Comparison of ENCODE assay signal across 9 cellular contexts in genomic region chr15:89105147-89105546, GRCh38. TPM values are rescaled to one million over a fixed set of nuclear protein-coding genes. Genes with fewer than 3 reads are reported as not detected.
DNase-seq lines count a peak whose midpoint lies in the region; ATAC-seq and TF ChIP-seq lines count a peak whose summit lies in the region.
"Had no signal": no experiment of that assay in that cellular context is flagged by ENCODE, and none has a peak within 500 bp of the region (broad histone marks: within the 10 kb centered on the region; RNA-seq: fewer than 3 reads in every experiment).

No MANE protein-coding gene starts in this region.

- DNase-seq in Right ventricle myocardium inferior (ENCODE audit: missing footprints) (no peak), cardiac septum (ENCODE audit: low spot score) (no peak), epithelial cell of esophagus (ENCODE audit: low read depth) (peak; percentile 79), aorta (no peak), glutamatergic neuron (no peak), islet precursor cell (no peak), T-cell (no peak)
- DNase-seq: NCI-H748 treated with DMSO at 0.1 percent for 48 hours had no signal

- H3K27ac ChIP-seq in mesodermal cell (ENCODE audit: low read depth, low read length, severe bottlenecking) (peak overlapping the region; percentile 63), aorta (ENCODE audit: low read depth in 1 of 2, low read length in 2 of 2) (peak overlapping the region; percentile 98)

- ATAC-seq in Right ventricle myocardium inferior (peak; percentile 18), aorta (ENCODE audit: low FRiP score) (peak; percentile 61), T-cell (replicated peaks in 1 of 4) (no peak)

- H3K27me3 Mint-ChIP-seq in glutamatergic neuron (ENCODE audit: unreplicated experiment) (no peaks in the 10 kb centered on the region), T-cell (no peaks in the 10 kb centered on the region)

- H3K9me3 Mint-ChIP-seq in glutamatergic neuron (ENCODE audit: unreplicated experiment) (peaks cover 3% of the 10 kb centered on the region), T-cell (no peaks in the 10 kb centered on the region)

- H3K36me3 ChIP-seq in mesodermal cell (ENCODE audit: control insufficient read depth, insufficient read depth, low read length) (peaks cover 22% of the 10 kb centered on the region), aorta (ENCODE audit: control insufficient read depth in 1 of 2, insufficient read depth in 2 of 2, low read length in 1 of 2) (no peaks in the 10 kb centered on the region)

- H3K36me3 Mint-ChIP-seq in glutamatergic neuron (ENCODE audit: unreplicated experiment), result peaks cover 5% of the 10 kb centered on the region
- peaks cover 48% of the 10 kb centered on the region for H3K36me3 Mint-ChIP-seq in T-cell

- CTCF ChIA-PET in T-cell (lab: Charles Lee), result no interaction called here

- POLR2A ChIA-PET in T-cell (lab: Charles Lee), result no interaction called here

- WGBS in mesodermal cell (ENCODE audit: insufficient coverage in 2 of 2), 2 experiments, result 74 to 86% methylated on average over 3 to 4 of the region's 4 CpGs
- WGBS in aorta, 2 donors, result 0 to 4% methylated on average over 4 of the region's 4 CpGs

- H3K4me1 Mint-ChIP-seq in glutamatergic neuron (ENCODE audit: low read depth, unreplicated experiment) (peaks cover 5% of the 10 kb centered on the region), T-cell (peaks cover 27 to 35% (median 33%) of the 10 kb centered on the region in 3 donors)

- intact Hi-C loops in Right ventricle myocardium inferior (cut with DNase I), result loop anchor here (2.0 kb wide), 1 partner anchor 14 kb away; no protein-coding TSS in a partner anchor
- intact Hi-C loops in cardiac septum (cut with DNase I), result no loop called here
- intact Hi-C loops in aorta (cut with DNase I), result no loop called here

- H3K4me3 Mint-ChIP-seq in glutamatergic neuron (ENCODE audit: unreplicated experiment) (no peak overlapping the region), T-cell (no peak overlapping the region)

- peaks cover 38% of the 10 kb centered on the region for H3K4me1 ChIP-seq in mesodermal cell (ENCODE audit: control insufficient read depth, insufficient read depth, low read length, poor library complexity, severe bottlenecking)
- peaks cover 12 to 28% of the 10 kb centered on the region in 2 donors for H3K4me1 ChIP-seq in aorta (ENCODE audit: control insufficient read depth in 1 of 2, insufficient read depth in 2 of 2, low read length in 2 of 2)

- no peaks in the 10 kb centered on the region for H3K27me3 ChIP-seq in aorta (ENCODE audit: control insufficient read depth in 1 of 2, insufficient read depth in 2 of 2, low read length in 1 of 2)

- H3K4me3 ChIP-seq in epithelial cell of esophagus (ENCODE audit: low read length), result no peak overlapping the region
- no peak overlapping the region for H3K4me3 ChIP-seq in mesodermal cell (ENCODE audit: extremely low read depth, insufficient read depth, low read length, poor library complexity, severe bottlenecking)
- no peak overlapping the region for H3K4me3 ChIP-seq in aorta (ENCODE audit: low read length in 2 of 2)

- H3K27ac Mint-ChIP-seq in glutamatergic neuron (ENCODE audit: unreplicated experiment), result no peak overlapping the region
- no peak overlapping the region for H3K27ac Mint-ChIP-seq in T-cell

- H3K9me3 ChIP-seq in mesodermal cell (ENCODE audit: control insufficient read depth, low read length) (no peaks in the 10 kb centered on the region), aorta (ENCODE audit: control insufficient read depth, low read length) (no peaks in the 10 kb centered on the region)

- TF ChIP-seq CTCF in epithelial cell of esophagus (IDR thresholded peaks at IDR 0.05; ENCODE audit: insufficient read depth, low read depth, low read length, missing control alignments) (no peak), glutamatergic neuron (IDR thresholded peaks at IDR 0.05; ENCODE audit: partially characterized antibody, unreplicated experiment) (no peak)

RNA-seq across cellular contexts. Expression of gene ABHD2, which starts 16.9 kb away (rescaled TPM):
- total RNA-seq in Right ventricle myocardium inferior (69.9 TPM), cardiac septum (185 TPM), aorta (100 to 1,000 TPM; 135 to 221 TPM), glutamatergic neuron (ENCODE audit: unreplicated experiment) (101 TPM), T-cell (10 to 100 TPM; 52.5 to 70.8 (median 58.5) TPM)
- 16.4 TPM for polyA plus RNA-seq in mesodermal cell (2013, experiment 1 of 2)
- 16.7 TPM for polyA plus RNA-seq in mesodermal cell (2013, experiment 2 of 2)
- polyA plus RNA-seq in aorta, result 10 to 100 TPM in 1 of 2 donors, 1 to 10 TPM in 1; 9.1 to 29.9 TPM

Comparison
In these comparisons a context has a peak if more than half of its experiments do, and no peak if none do; other contexts are left out.
1. ATAC-seq: peak in Right ventricle myocardium inferior (single experiment) and aorta (single experiment); none in T-cell (0 of 4).